16 cellular contexts compared by ENCODE assay signal in genomic region chr2:126849991-126850535, GRCh38. TPM values are rescaled to one million over a fixed set of nuclear protein-coding genes. Genes with fewer than 3 reads are reported as not detected.
DNase-seq lines count a peak whose midpoint lies in the region; ATAC-seq and TF ChIP-seq lines count a peak whose summit lies in the region.
"Had no signal": no experiment of that assay in that cellular context is flagged by ENCODE, and none has a peak within 500 bp of the region (broad histone marks: within the 10 kb centered on the region; RNA-seq: fewer than 3 reads in every experiment).

No MANE protein-coding gene starts in this region.

- no peaks in the 10 kb centered on the region for H3K9me3 Mint-ChIP-seq in type B pancreatic cell
- no peaks in the 10 kb centered on the region for H3K9me3 Mint-ChIP-seq in activated T-helper 2 cell treated with anti-CD3 and anti-CD28 coated beads, Interferon-gamma antibody, Interleukin-2, Interleukin-4, amounts not matched to agents 10 μg/mL and 5 μg/mL and 100 μg/mL, durations not matched to agents 14 hours and 24 hours and 36 hours
- H3K9me3 Mint-ChIP-seq: HFFc6 had no signal

- H3K4me3 ChIP-seq in right atrium auricular region, result no peak overlapping the region
- H3K4me3 ChIP-seq in right cardiac atrium (ENCODE audit: low read length), result no peak overlapping the region
- no peak overlapping the region for H3K4me3 ChIP-seq in lung
- H3K4me3 ChIP-seq: BLaER1 had no signal

- H3K9me3 ChIP-seq in right atrium auricular region (no peaks in the 10 kb centered on the region), right cardiac atrium (ENCODE audit: control insufficient read depth, low read length) (no peaks in the 10 kb centered on the region), lung (ENCODE audit: control insufficient read depth in 2 of 2, insufficient read depth in 1 of 2, low read length in 1 of 2) (no peaks in the 10 kb centered on the region)
- H3K9me3 ChIP-seq: BLaER1, Caco-2 had no signal

- no peaks in the 10 kb centered on the region for H3K36me3 Mint-ChIP-seq in type B pancreatic cell
- H3K36me3 Mint-ChIP-seq in activated T-helper 2 cell treated with anti-CD3 and anti-CD28 coated beads, Interferon-gamma antibody, Interleukin-2, Interleukin-4, amounts not matched to agents 10 μg/mL and 5 μg/mL and 100 μg/mL, durations not matched to agents 14 hours and 24 hours and 36 hours (ENCODE audit: low read depth), result no peaks in the 10 kb centered on the region
- H3K36me3 Mint-ChIP-seq: CD8-positive, alpha-beta memory T cell had no signal

- DNase-seq in right atrium auricular region (ENCODE audit: low spot score), result peak; percentile 32
- DNase-seq in right cardiac atrium, result no peak
- DNase-seq in lung (ENCODE audit: low spot score), result peak; percentile 22
- peak; percentile 48 for DNase-seq in type B pancreatic cell (ENCODE audit: extremely low spot score, unreplicated experiment)
- DNase-seq in hepatic stellate cell (ENCODE audit: low spot score), result no peak
- DNase-seq in stimulated activated naive CD4-positive, alpha-beta T cell (lab: John Stamatoyannopoulos, UW), result no peak
- DNase-seq in activated T-helper 2 cell treated with anti-CD3 and anti-CD28 coated beads, Interferon-gamma antibody, Interleukin-2, Interleukin-4, amounts not matched to agents 10 μg/mL and 5 μg/mL and 100 μg/mL, durations not matched to agents 14 hours and 24 hours and 36 hours (ENCODE audit: low spot score), result no peak
- DNase-seq: Caco-2; CD8-positive, alpha-beta memory T cell; HCEC 1CT; HFFc6 had no signal

- no peak for ATAC-seq in right cardiac atrium
- no peak for ATAC-seq in lung (ENCODE audit: insufficient read depth, low FRiP score)

- H3K27me3 ChIP-seq in right atrium auricular region (no peaks in the 10 kb centered on the region), right cardiac atrium (ENCODE audit: control insufficient read depth, insufficient read depth) (no peaks in the 10 kb centered on the region), lung (ENCODE audit: control insufficient read depth, insufficient read depth) (no peaks in the 10 kb centered on the region)
- H3K27me3 ChIP-seq: BLaER1 had no signal

- H3K4me3 Mint-ChIP-seq in type B pancreatic cell, result no peak overlapping the region
- no peak overlapping the region for H3K4me3 Mint-ChIP-seq in activated T-helper 2 cell treated with anti-CD3 and anti-CD28 coated beads, Interferon-gamma antibody, Interleukin-2, Interleukin-4, amounts not matched to agents 10 μg/mL and 5 μg/mL and 100 μg/mL, durations not matched to agents 14 hours and 24 hours and 36 hours (ENCODE audit: low read depth)
- H3K4me3 Mint-ChIP-seq: CD8-positive, alpha-beta memory T cell; HFFc6 had no signal

- intact Hi-C loops in right cardiac atrium (cut with DNase I), result no loop called here
- intact Hi-C loops in activated T-helper 2 cell treated with anti-CD3 and anti-CD28 coated beads, Interferon-gamma antibody, Interleukin-2, Interleukin-4, amounts not matched to agents 10 μg/mL and 5 μg/mL and 100 μg/mL, durations not matched to agents 14 hours and 24 hours and 36 hours (cut with micrococcal nuclease), result no loop called here

- no peaks in the 10 kb centered on the region for H3K36me3 ChIP-seq in right atrium auricular region
- H3K36me3 ChIP-seq in lung (ENCODE audit: control insufficient read depth in 2 of 2, insufficient read depth in 2 of 2, low read length in 2 of 2), result no peaks in the 10 kb centered on the region
- H3K36me3 ChIP-seq: BLaER1 had no signal

- H3K4me1 Mint-ChIP-seq in type B pancreatic cell (ENCODE audit: unreplicated experiment), result no peaks in the 10 kb centered on the region
- no peaks in the 10 kb centered on the region for H3K4me1 Mint-ChIP-seq in activated T-helper 2 cell treated with anti-CD3 and anti-CD28 coated beads, Interferon-gamma antibody, Interleukin-2, Interleukin-4, amounts not matched to agents 10 μg/mL and 5 μg/mL and 100 μg/mL, durations not matched to agents 14 hours and 24 hours and 36 hours (ENCODE audit: low read depth)
- H3K4me1 Mint-ChIP-seq: CD8-positive, alpha-beta memory T cell had no signal

- no peak for TF ChIP-seq CTCF in right atrium auricular region (IDR thresholded peaks at IDR 0.05)
- TF ChIP-seq CTCF in lung (IDR thresholded peaks at IDR 0.05; ENCODE audit: control extremely low read depth, extremely low read depth), result no peak
- TF ChIP-seq CTCF in type B pancreatic cell (conservative IDR thresholded peaks at IDR 0.05), result no peak

- H3K27me3 Mint-ChIP-seq in type B pancreatic cell, result peaks cover 18% of the 10 kb centered on the region
- peaks cover 3% of the 10 kb centered on the region for H3K27me3 Mint-ChIP-seq in activated T-helper 2 cell treated with anti-CD3 and anti-CD28 coated beads, Interferon-gamma antibody, Interleukin-2, Interleukin-4, amounts not matched to agents 10 μg/mL and 5 μg/mL and 100 μg/mL, durations not matched to agents 14 hours and 24 hours and 36 hours (ENCODE audit: low read depth)

- 73% methylated on average over 7 of the region's 7 CpGs for WGBS in right cardiac atrium
- 87 to 89% methylated on average over 7 of the region's 7 CpGs for WGBS in lung, 2 donors

- no peak overlapping the region for H3K27ac Mint-ChIP-seq in type B pancreatic cell
- H3K27ac Mint-ChIP-seq in activated T-helper 2 cell treated with anti-CD3 and anti-CD28 coated beads, Interferon-gamma antibody, Interleukin-2, Interleukin-4, amounts not matched to agents 10 μg/mL and 5 μg/mL and 100 μg/mL, durations not matched to agents 14 hours and 24 hours and 36 hours, result no peak overlapping the region
- H3K27ac Mint-ChIP-seq: CD8-positive, alpha-beta memory T cell; HFFc6 had no signal

- H3K27ac ChIP-seq in right atrium auricular region, result no peak overlapping the region
- no peak overlapping the region for H3K27ac ChIP-seq in right cardiac atrium (ENCODE audit: low read length)
- no peak overlapping the region for H3K27ac ChIP-seq in lung (ENCODE audit: low read depth in 1 of 2, low read length in 1 of 2)
- H3K27ac ChIP-seq: BLaER1, HL-60 had no signal

- H3K4me1 ChIP-seq in right atrium auricular region (no peaks in the 10 kb centered on the region), right cardiac atrium (ENCODE audit: control insufficient read depth, insufficient read depth, low read length) (no peaks in the 10 kb centered on the region), lung (ENCODE audit: control insufficient read depth in 2 of 2, insufficient read depth in 2 of 2, low read length in 2 of 2) (no peaks in the 10 kb centered on the region)
- H3K4me1 ChIP-seq: BLaER1, Caco-2 had no signal

RNA-seq across cellular contexts. Expression of gene TEX51, which starts 48.6 kb away (rescaled TPM):
- total RNA-seq in right atrium auricular region, result not detected
- not detected for total RNA-seq in right cardiac atrium
- not detected for polyA plus RNA-seq in right cardiac atrium
- not detected for total RNA-seq in lung
- not detected for polyA plus RNA-seq in lung
- not detected in 2 replicates for total RNA-seq in type B pancreatic cell (ENCODE audit: low replicate concordance)
- not detected in 2 replicates for total RNA-seq in activated T-helper 2 cell treated with anti-CD3 and anti-CD28 coated beads, Interferon-gamma antibody, Interleukin-2, Interleukin-4, amounts not matched to agents 10 μg/mL and 5 μg/mL and 100 μg/mL, durations not matched to agents 14 hours and 24 hours and 36 hours
- total RNA-seq: Caco-2; CD8-positive, alpha-beta memory T cell; Daoy; H4; HFFc6 had no signal
- polyA plus RNA-seq: AG04450; CD8-positive, alpha-beta memory T cell had no signal

Comparison
In these comparisons a context has a peak if more than half of its experiments do, and no peak if none do; other contexts are left out.
1. DNase-seq: peak in right atrium auricular region (single experiment), lung (single experiment) and type B pancreatic cell (single experiment); none in right cardiac atrium (0 of 3), hepatic stellate cell (single experiment), stimulated activated naive CD4-positive, alpha-beta T cell (0 of 6) and activated T-helper 2 cell treated with anti-CD3 and anti-CD28 coated beads, Interferon-gamma antibody, Interleukin-2, Interleukin-4, amounts not matched to agents 10 μg/mL and 5 μg/mL and 100 μg/mL, durations not matched to agents 14 hours and 24 hours and 36 hours (single experiment).